ENCODE assay signal across 10 cellular contexts in genomic region chr10:31620236-31621151, GRCh38.
A peak's percentile ranks its signal among the peaks of the same experiment; 100 is the strongest.
DNase-seq lines count a peak whose midpoint lies in the region; ATAC-seq, FAIRE-seq and TF ChIP-seq lines count a peak whose summit lies in the region.
"Had no signal": no experiment of that assay in that cellular context is flagged by ENCODE, and none has a peak within 500 bp of the region (broad histone marks: within the 10 kb centered on the region; RNA-seq: fewer than 3 reads in every experiment).

No MANE protein-coding gene starts in this region.

- H3K79me2 ChIP-seq in astrocyte (ENCODE audit: insufficient read depth, low read length): no peaks in the 10 kb centered on the region

- H3K4me3 Mint-ChIP-seq in astrocyte (ENCODE audit: unreplicated experiment): peak overlapping the region; percentile 9
- H3K4me3 Mint-ChIP-seq in activated CD4-positive, alpha-beta T cell treated with anti-CD3 and anti-CD28 coated beads, Interleukin-2, amount 10 ng/mL, durations not matched to agents 7 days and 5 days: no peak overlapping the region
- H3K4me3 Mint-ChIP-seq in stimulated activated effector memory CD8-positive, alpha-beta T cell treated with anti-CD3 and anti-CD28 coated beads, Interleukin-12 subunit alpha, Interleukin-12 subunit beta, amount 100 ng/mL, for 72 hours: no peak overlapping the region
- H3K4me3 Mint-ChIP-seq: natural killer cell treated with Interleukin-12 subunit alpha and Interleukin-12 subunit beta and Interleukin-15 and Interleukin-18, amount 100 ng/mL, for 72 hours had no signal

- CTCF ChIA-PET in activated CD4-positive, alpha-beta T cell treated with anti-CD3 and anti-CD28 coated beads, Interleukin-2, amount 10 ng/mL, durations not matched to agents 7 days and 5 days (lab: Charles Lee): interaction anchor here (0.7 to 1.0 kb wide), 2 partner anchors 18 to 20 kb away, joined by 3 read pairs; no protein-coding TSS in a partner anchor

- FAIRE-seq in astrocyte (lab: Jason Lieb, UNC): peak; percentile 43

- H3K4me3 ChIP-seq in GM12865 (ENCODE audit: low read depth, low read length) (no peak overlapping the region), astrocyte (ENCODE audit: insufficient read depth, low read depth, low read length) (no peak overlapping the region), right cardiac atrium (ENCODE audit: low read length) (no peak overlapping the region), skeletal muscle tissue (ENCODE audit: low read length in 3 of 3) (peak overlapping the region in 1 of 3 donors; percentile 3)

- no peaks in the 10 kb centered on the region for H3K36me3 ChIP-seq in astrocyte (ENCODE audit: insufficient read depth, low read length)
- H3K36me3 ChIP-seq in skeletal muscle tissue (ENCODE audit: control insufficient read depth in 3 of 3, insufficient read depth in 3 of 3, low read length in 3 of 3): no peaks in the 10 kb centered on the region

- intact Hi-C loops in right cardiac atrium (cut with DNase I): no loop called here

- H3K27ac ChIP-seq in astrocyte (ENCODE audit: low read depth, low read length) (no peak overlapping the region), right cardiac atrium (ENCODE audit: low read length) (peak overlapping the region; percentile 20), skeletal muscle tissue (ENCODE audit: low read depth, low read length) (peak overlapping the region; percentile 55)

- H3K9me3 Mint-ChIP-seq in astrocyte (ENCODE audit: unreplicated experiment): peaks cover 2% of the 10 kb centered on the region
- H3K9me3 Mint-ChIP-seq in activated CD4-positive, alpha-beta T cell treated with anti-CD3 and anti-CD28 coated beads, Interleukin-2, amount 10 ng/mL, durations not matched to agents 7 days and 5 days: peaks cover 9% of the 10 kb centered on the region
- no peaks in the 10 kb centered on the region for H3K9me3 Mint-ChIP-seq in stimulated activated effector memory CD8-positive, alpha-beta T cell treated with anti-CD3 and anti-CD28 coated beads, Interleukin-12 subunit alpha, Interleukin-12 subunit beta, amount 100 ng/mL, for 72 hours
- H3K9me3 Mint-ChIP-seq: natural killer cell treated with Interleukin-12 subunit alpha and Interleukin-12 subunit beta and Interleukin-15 and Interleukin-18, amount 100 ng/mL, for 72 hours had no signal

- H3K36me3 Mint-ChIP-seq in astrocyte (ENCODE audit: low read depth, unreplicated experiment): no peaks in the 10 kb centered on the region
- no peaks in the 10 kb centered on the region for H3K36me3 Mint-ChIP-seq in activated CD4-positive, alpha-beta T cell treated with anti-CD3 and anti-CD28 coated beads, Interleukin-2, amount 10 ng/mL, durations not matched to agents 7 days and 5 days (ENCODE audit: low read depth)
- no peaks in the 10 kb centered on the region for H3K36me3 Mint-ChIP-seq in stimulated activated effector memory CD8-positive, alpha-beta T cell treated with anti-CD3 and anti-CD28 coated beads, Interleukin-12 subunit alpha, Interleukin-12 subunit beta, amount 100 ng/mL, for 72 hours
- H3K36me3 Mint-ChIP-seq: natural killer cell treated with Interleukin-12 subunit alpha and Interleukin-12 subunit beta and Interleukin-15 and Interleukin-18, amount 100 ng/mL, for 72 hours had no signal

- POLR2A ChIA-PET in activated CD4-positive, alpha-beta T cell treated with anti-CD3 and anti-CD28 coated beads, Interleukin-2, amount 10 ng/mL, durations not matched to agents 7 days and 5 days (lab: Charles Lee): no interaction called here

- no peaks in the 10 kb centered on the region for H4K20me1 ChIP-seq in astrocyte (ENCODE audit: insufficient read depth, low read length)

- no peak overlapping the region for H2AFZ ChIP-seq in astrocyte (ENCODE audit: low read depth, low read length)

- peak; percentile 63 to 67 for ATAC-seq in right cardiac atrium
- ATAC-seq in stimulated activated effector memory CD8-positive, alpha-beta T cell treated with anti-CD3 and anti-CD28 coated beads, Interleukin-12 subunit alpha, Interleukin-12 subunit beta, amount 100 ng/mL, for 72 hours: no peak
- ATAC-seq: natural killer cell treated with Interleukin-12 subunit alpha and Interleukin-12 subunit beta and Interleukin-15 and Interleukin-18, amount 100 ng/mL, for 72 hours had no signal

- H3K9me3 ChIP-seq in astrocyte (ENCODE audit: insufficient read depth, low read depth, low read length) (no peaks in the 10 kb centered on the region), right cardiac atrium (ENCODE audit: control insufficient read depth, low read length) (no peaks in the 10 kb centered on the region), skeletal muscle tissue (ENCODE audit: control insufficient read depth in 3 of 3, low read length in 3 of 3) (no peaks in the 10 kb centered on the region)

- peaks cover 15% of the 10 kb centered on the region for H3K4me1 Mint-ChIP-seq in astrocyte (ENCODE audit: low read depth, unreplicated experiment)
- no peaks in the 10 kb centered on the region for H3K4me1 Mint-ChIP-seq in activated CD4-positive, alpha-beta T cell treated with anti-CD3 and anti-CD28 coated beads, Interleukin-2, amount 10 ng/mL, durations not matched to agents 7 days and 5 days
- no peaks in the 10 kb centered on the region for H3K4me1 Mint-ChIP-seq in stimulated activated effector memory CD8-positive, alpha-beta T cell treated with anti-CD3 and anti-CD28 coated beads, Interleukin-12 subunit alpha, Interleukin-12 subunit beta, amount 100 ng/mL, for 72 hours

- H3K27me3 ChIP-seq in astrocyte (ENCODE audit: insufficient read depth, low read length) (no peaks in the 10 kb centered on the region), right cardiac atrium (ENCODE audit: control insufficient read depth, insufficient read depth) (no peaks in the 10 kb centered on the region), skeletal muscle tissue (ENCODE audit: control insufficient read depth in 3 of 3, insufficient read depth in 3 of 3, low read length in 3 of 3) (no peaks in the 10 kb centered on the region)

- H3K27me3 Mint-ChIP-seq in astrocyte (ENCODE audit: low read depth, unreplicated experiment): peaks cover 2% of the 10 kb centered on the region
- H3K27me3 Mint-ChIP-seq in activated CD4-positive, alpha-beta T cell treated with anti-CD3 and anti-CD28 coated beads, Interleukin-2, amount 10 ng/mL, durations not matched to agents 7 days and 5 days: peaks cover 2% of the 10 kb centered on the region

- DNase-seq in GM12865 (ENCODE audit: low read depth) (peak; percentile 14), astrocyte (ENCODE audit: low read depth) (peak; percentile 91), right cardiac atrium (peak; percentile 79 to 92 (median 91)), NAMALWA (ENCODE audit: low spot score) (no peak), amniotic stem cell (lab: John Stamatoyannopoulos, UW) (no peak)
- DNase-seq in activated CD4-positive, alpha-beta T cell treated with anti-CD3 and anti-CD28 coated beads, Interleukin-2, amount 10 ng/mL, durations not matched to agents 7 days and 5 days: no peak
- no peak for DNase-seq in stimulated activated effector memory CD8-positive, alpha-beta T cell treated with anti-CD3 and anti-CD28 coated beads, Interleukin-12 subunit alpha, Interleukin-12 subunit beta, amount 100 ng/mL, for 72 hours (ENCODE audit: low spot score in 2 of 2)
- DNase-seq: stimulated activated naive CD4-positive, alpha-beta T cell treated with Interleukin-2 at 50 U/mL for 16 hours had no signal

- no peak overlapping the region for H3K27ac Mint-ChIP-seq in astrocyte (ENCODE audit: unreplicated experiment)
- H3K27ac Mint-ChIP-seq in activated CD4-positive, alpha-beta T cell treated with anti-CD3 and anti-CD28 coated beads, Interleukin-2, amount 10 ng/mL, durations not matched to agents 7 days and 5 days: no peak overlapping the region
- no peak overlapping the region for H3K27ac Mint-ChIP-seq in stimulated activated effector memory CD8-positive, alpha-beta T cell treated with anti-CD3 and anti-CD28 coated beads, Interleukin-12 subunit alpha, Interleukin-12 subunit beta, amount 100 ng/mL, for 72 hours
- H3K27ac Mint-ChIP-seq: natural killer cell treated with Interleukin-12 subunit alpha and Interleukin-12 subunit beta and Interleukin-15 and Interleukin-18, amount 100 ng/mL, for 72 hours had no signal

- 44% methylated on average over 14 of the region's 14 CpGs for WGBS in right cardiac atrium

- peak overlapping the region; percentile 34 for H3K4me2 ChIP-seq in astrocyte (ENCODE audit: low read length)

- H3K9ac ChIP-seq in astrocyte (ENCODE audit: low read length) (no peak overlapping the region), skeletal muscle tissue (ENCODE audit: low read depth in 1 of 3, low read length in 3 of 3) (no peak overlapping the region)

- H3K4me1 ChIP-seq in astrocyte (ENCODE audit: insufficient read depth, low read length) (peaks cover 20% of the 10 kb centered on the region), right cardiac atrium (ENCODE audit: control insufficient read depth, insufficient read depth, low read length) (peaks cover 5% of the 10 kb centered on the region), skeletal muscle tissue (ENCODE audit: control insufficient read depth in 3 of 3, insufficient read depth in 3 of 3, low read length in 3 of 3) (peaks cover 32 to 51% (median 41%) of the 10 kb centered on the region in 3 donors)

- TF ChIP-seq CTCF in GM12865 (IDR thresholded peaks at IDR 0.05; ENCODE audit: insufficient read depth, low read depth, low read length, missing control alignments): peak; percentile 24
- no peak for TF ChIP-seq CTCF in astrocyte (IDR thresholded peaks at IDR 0.05; ENCODE audit: insufficient read depth, low read depth, low read length)

Comparison
In these comparisons a context has a peak if more than half of its experiments do, and no peak if none do; other contexts are left out.
1. DNase-seq: peak in GM12865 (single experiment), astrocyte (single experiment) and right cardiac atrium (3 of 3); none in activated CD4-positive, alpha-beta T cell treated with anti-CD3 and anti-CD28 coated beads, Interleukin-2, amount 10 ng/mL, durations not matched to agents 7 days and 5 days (single experiment), stimulated activated effector memory CD8-positive, alpha-beta T cell treated with anti-CD3 and anti-CD28 coated beads, Interleukin-12 subunit alpha, Interleukin-12 subunit beta, amount 100 ng/mL, for 72 hours (0 of 2), NAMALWA (single experiment) and amniotic stem cell (single experiment).